ENCODE assay signal across 8 cellular contexts in genomic region chr7:75878769-75879596, GRCh38. TPM values are rescaled to one million over a fixed set of nuclear protein-coding genes. Genes with fewer than 3 reads are reported as not detected.
A peak's percentile ranks its signal among the peaks of the same experiment; 100 is the strongest.
DNase-seq lines count a peak whose midpoint lies in the region; ATAC-seq and TF ChIP-seq lines count a peak whose summit lies in the region.

TSS of gene RHBDD2 (plus strand) at chr7:75879034. CDS start at chr7:75879083, 49 bp downstream.

- H3K27me3 ChIP-seq in heart right ventricle = no peaks in the 10 kb centered on the region
- H3K27me3 ChIP-seq in upper lobe of left lung = no peaks in the 10 kb centered on the region

- peaks cover 5 to 52% (median 19%) of the 10 kb centered on the region in 9 donors for H3K4me1 ChIP-seq in heart right ventricle
- peaks cover 18 to 26% (median 22%) of the 10 kb centered on the region in 4 donors for H3K4me1 ChIP-seq in upper lobe of left lung

- H3K36me3 ChIP-seq in heart right ventricle (peaks cover 0 to 37% (median 28%) of the 10 kb centered on the region in 9 donors), upper lobe of left lung (peaks cover 16 to 35% (median 27%) of the 10 kb centered on the region in 4 donors)

- H3K27ac ChIP-seq in heart right ventricle (peak within 1 kb of the TSS; percentile 47 to 91 (median 84)), upper lobe of left lung (peak within 1 kb of the TSS; percentile 73 to 93 (median 86))

- TF ChIP-seq POLR2A in upper lobe of left lung (IDR thresholded peaks at IDR 0.05) = peak; percentile 59 to 98 (median 92)

- DNase-seq in GM13977 (ENCODE audit: low spot score) (peak; percentile 99), NCI-H1694 (lab: John Stamatoyannopoulos, UW) (peak; percentile 86), amniotic epithelial cell (ENCODE audit: low read depth) (peak; percentile 86), heart right ventricle (peak; percentile 96 to 97), posterior vena cava (ENCODE audit: low spot score) (peak; percentile 98), upper lobe of left lung (peak; percentile 95 to 99)

- WGBS in heart right ventricle, 2 donors = 1 to 2% methylated on average over 59 to 63 of the region's 64 CpGs
- WGBS in upper lobe of left lung, 2 donors = 2% methylated on average over 16 to 32 of the region's 64 CpGs

- intact Hi-C loops in T-helper 1 cell treated with Interleukin-12 subunit alpha and Interleukin-12 subunit beta and Interleukin-4 antibody, amounts not matched to agents 30 ng/mL and 1 ng/mL, for 36 hours (cut with micrococcal nuclease) = loop anchor here (1.0 to 5.0 kb wide), 8 partner anchors 35 to 480 kb away; partner anchors contain the start of genes HIP1, STYXL1, TMEM120A and YWHAG
- intact Hi-C loops in heart right ventricle (cut with DNase I) (loop anchor here in 3 of 10 donors (2.0 to 5.0 kb wide), 3 partner anchors 36 to 138 kb away; partner anchors contain the start of gene POR (in 2 of the 3)), posterior vena cava (cut with DNase I) (no loop called here)

- in situ Hi-C loops in GM13977 (cut with MboI; ENCODE audit: low pct_unique_long_range_greater_than_20kb, low sequenced_read_pairs, unreplicated experiment) = no loop called here

- H3K9me3 ChIP-seq in heart right ventricle (no peaks in the 10 kb centered on the region), upper lobe of left lung (no peaks in the 10 kb centered on the region)

- TF ChIP-seq EP300 in upper lobe of left lung (IDR thresholded peaks at IDR 0.05) = peak in 1 of 4 donors; percentile 27

- TF ChIP-seq CTCF in GM13977 (IDR thresholded peaks at IDR 0.05; ENCODE audit: extremely low read depth, insufficient read depth, missing control alignments) (no peak), heart right ventricle (IDR thresholded peaks at IDR 0.05) (peak in 5 of 9 donors; percentile 26 to 53 (median 33)), upper lobe of left lung (IDR thresholded peaks at IDR 0.05) (peak in 4 of 6 experiments; percentile 34 to 48 (median 46))

- H3K4me3 ChIP-seq in heart right ventricle (peak within 1 kb of the TSS; percentile 61 to 97 (median 78)), upper lobe of left lung (peak within 1 kb of the TSS; percentile 52 to 98 (median 84))

- ATAC-seq in HG02885 (IDR thresholded peaks at IDR 0.05; ENCODE audit: poor library complexity, unreplicated experiment) (peak; percentile 97), heart right ventricle (peak; percentile 98 to 99 (median 99)), upper lobe of left lung (ENCODE audit: low FRiP score in 2 of 2) (peak; percentile 97 to 98)

RNA-seq across cellular contexts. Expression of gene RHBDD2, which starts in this region (rescaled TPM):
- total RNA-seq in T-helper 1 cell treated with Interleukin-12 subunit alpha and Interleukin-12 subunit beta and Interleukin-4 antibody, amounts not matched to agents 30 ng/mL and 1 ng/mL, for 36 hours = 41.4 and 43.5 TPM in 2 replicates
- 10 to 100 TPM; 20.8 to 39.7 (median 27.4) TPM for total RNA-seq in heart right ventricle
- 10 to 100 TPM; 28.9 to 48.1 TPM for polyA plus RNA-seq in heart right ventricle
- total RNA-seq in posterior vena cava = 10 to 100 TPM; 28.9 to 30.8 TPM
- 100 to 1,000 TPM in 2 of 6 donors, 10 to 100 TPM in 4; 35.6 to 132 (median 82.5) TPM for total RNA-seq in upper lobe of left lung

Comparison
In these comparisons a context has a peak if more than half of its experiments do, and no peak if none do; other contexts are left out.
1. Peak in every context shown above with its lines: DNase-seq, ATAC-seq, H3K4me3 ChIP-seq and H3K27ac ChIP-seq.